Comparison of ENCODE assay signal across 15 cellular contexts in genomic region chr16:74438492-74438979, GRCh38. TPM values are rescaled to one million over a fixed set of nuclear protein-coding genes. Genes with fewer than 3 reads are reported as not detected.
DNase-seq lines count a peak whose midpoint lies in the region; ATAC-seq and TF ChIP-seq lines count a peak whose summit lies in the region.
"Had no signal": no experiment of that assay in that cellular context is flagged by ENCODE, and none has a peak within 500 bp of the region (broad histone marks: within the 10 kb centered on the region; RNA-seq: fewer than 3 reads in every experiment).

No MANE protein-coding gene starts in this region.

- CTCF ChIA-PET in CD4-positive, alpha-beta memory T cell (lab: Charles Lee; ENCODE audit: partially characterized antibody) = interaction anchor here (0.7 to 0.9 kb wide), 3 partner anchors 30 to 184 kb away, joined by 3 to 4 read pairs (median 4); no protein-coding TSS in a partner anchor
- CTCF ChIA-PET in activated CD4-positive, alpha-beta memory T cell treated with anti-CD3 and anti-CD28 coated beads, Interleukin-2, amount 10 ng/mL, durations not matched to agents 7 days and 5 days (lab: Charles Lee) = interaction anchor here (0.6 to 2.6 kb wide), 3 partner anchors 55 to 849 kb away, joined by 3 to 9 read pairs (median 6); no protein-coding TSS in a partner anchor

- H3K27me3 ChIP-seq in CD4-positive, alpha-beta memory T cell (ENCODE audit: insufficient read depth, low read length) = no peaks in the 10 kb centered on the region
- H3K27me3 ChIP-seq in body of pancreas = no peaks in the 10 kb centered on the region
- H3K27me3 ChIP-seq: tibial nerve had no signal

- H3K27ac ChIP-seq in CD4-positive, alpha-beta memory T cell (ENCODE audit: low read depth, low read length) = no peak overlapping the region
- no peak overlapping the region for H3K27ac ChIP-seq in body of pancreas
- H3K27ac ChIP-seq: C4-2B, epithelial cell of prostate, tibial nerve had no signal

- intact Hi-C loops in CD4-positive, alpha-beta memory T cell (cut with micrococcal nuclease) = no loop called here
- intact Hi-C loops in body of pancreas (cut with DNase I) = no loop called here

- peaks cover 8 to 10% of the 10 kb centered on the region in 2 donors for H3K36me3 Mint-ChIP-seq in CD4-positive, alpha-beta memory T cell
- H3K36me3 Mint-ChIP-seq in activated CD4-positive, alpha-beta memory T cell treated with anti-CD3 and anti-CD28 coated beads, Interleukin-2, amount 10 ng/mL, durations not matched to agents 7 days and 5 days (ENCODE audit: low read depth) = peaks cover 32% of the 10 kb centered on the region
- peaks cover 34% of the 10 kb centered on the region for H3K36me3 Mint-ChIP-seq in mesothelial cell of epicardium

- ATAC-seq in GM21825 (IDR thresholded peaks at IDR 0.05; ENCODE audit: unreplicated experiment) (no peak), body of pancreas (no peak)

- no peaks in the 10 kb centered on the region for H3K27me3 Mint-ChIP-seq in CD4-positive, alpha-beta memory T cell
- peaks cover 7% of the 10 kb centered on the region for H3K27me3 Mint-ChIP-seq in activated CD4-positive, alpha-beta memory T cell treated with anti-CD3 and anti-CD28 coated beads, Interleukin-2, amount 10 ng/mL, durations not matched to agents 7 days and 5 days
- H3K27me3 Mint-ChIP-seq in mesothelial cell of epicardium (ENCODE audit: low read depth) = no peaks in the 10 kb centered on the region

- peaks cover 27% of the 10 kb centered on the region for H3K4me1 ChIP-seq in CD4-positive, alpha-beta memory T cell (ENCODE audit: insufficient read depth, low read length)
- no peaks in the 10 kb centered on the region for H3K4me1 ChIP-seq in body of pancreas
- H3K4me1 ChIP-seq: tibial nerve had no signal

- no peaks in the 10 kb centered on the region for H3K36me3 ChIP-seq in CD4-positive, alpha-beta memory T cell (ENCODE audit: insufficient read depth, low read length)
- no peaks in the 10 kb centered on the region for H3K36me3 ChIP-seq in body of pancreas (replicated peaks in 1 of 2; ENCODE audit: insufficient read depth in 1 of 2, low read depth in 2 of 2)

- no peak for TF ChIP-seq CTCF in mesothelial cell of epicardium (IDR thresholded peaks at IDR 0.05; ENCODE audit: unreplicated experiment)
- no peak for TF ChIP-seq CTCF in body of pancreas (IDR thresholded peaks at IDR 0.05)

- H3K9me3 ChIP-seq in CD4-positive, alpha-beta memory T cell (ENCODE audit: control insufficient read depth in 1 of 2, low read length in 2 of 2) = no peaks in the 10 kb centered on the region
- no peaks in the 10 kb centered on the region for H3K9me3 ChIP-seq in body of pancreas
- H3K9me3 ChIP-seq: tibial nerve had no signal

- peak overlapping the region; percentile 70 to 93 (median 85) for H3K27ac Mint-ChIP-seq in CD4-positive, alpha-beta memory T cell
- peak overlapping the region; percentile 91 for H3K27ac Mint-ChIP-seq in activated CD4-positive, alpha-beta memory T cell treated with anti-CD3 and anti-CD28 coated beads, Interleukin-2, amount 10 ng/mL, durations not matched to agents 7 days and 5 days
- H3K27ac Mint-ChIP-seq in mesothelial cell of epicardium = peak overlapping the region; percentile 50

- POLR2A ChIA-PET in CD4-positive, alpha-beta memory T cell (lab: Charles Lee; ENCODE audit: partially characterized antibody) = no interaction called here
- POLR2A ChIA-PET in activated CD4-positive, alpha-beta memory T cell treated with anti-CD3 and anti-CD28 coated beads, Interleukin-2, amount 10 ng/mL, durations not matched to agents 7 days and 5 days (lab: Charles Lee) = interaction anchor here (0.6 to 2.9 kb wide), 7 partner anchors 11 to 261 kb away, joined by 3 to 7 read pairs (median 4); partner anchors contain the start of genes GLG1 and RFWD3

- H3K4me1 Mint-ChIP-seq in CD4-positive, alpha-beta memory T cell = peaks cover 17 to 34% (median 26%) of the 10 kb centered on the region in 4 donors
- H3K4me1 Mint-ChIP-seq in activated CD4-positive, alpha-beta memory T cell treated with anti-CD3 and anti-CD28 coated beads, Interleukin-2, amount 10 ng/mL, durations not matched to agents 7 days and 5 days = peaks cover 36% of the 10 kb centered on the region
- no peaks in the 10 kb centered on the region for H3K4me1 Mint-ChIP-seq in mesothelial cell of epicardium

- peak in 4 of 5 donors; percentile 22 to 29 (median 27) for DNase-seq in CD4-positive, alpha-beta memory T cell
- peak; percentile 47 for DNase-seq in KG1 (lab: John Stamatoyannopoulos, UW)
- DNase-seq in activated CD4-positive, alpha-beta memory T cell treated with anti-CD3 and anti-CD28 coated beads, Interleukin-2, amount 10 ng/mL, durations not matched to agents 7 days and 5 days = peak; percentile 46
- no peak for DNase-seq in mesothelial cell of epicardium (ENCODE audit: low spot score in 2 of 2, unreplicated experiment in 2 of 2)
- no peak for DNase-seq in DMS 273 (lab: John Stamatoyannopoulos, UW; ENCODE audit: unreplicated experiment)
- DNase-seq in body of pancreas = no peak
- DNase-seq: caudate nucleus, EL, Karpas-422, NCI-H1930, NCI-H526 treated with DMSO at 0.1 percent for 48 hours had no signal

- no peak overlapping the region for H3K4me3 ChIP-seq in CD4-positive, alpha-beta memory T cell (ENCODE audit: low read length in 2 of 2)
- H3K4me3 ChIP-seq in body of pancreas = no peak overlapping the region
- H3K4me3 ChIP-seq: tibial nerve had no signal

- peaks cover 0 to 8% (median 1%) of the 10 kb centered on the region in 8 donors for H3K9me3 Mint-ChIP-seq in CD4-positive, alpha-beta memory T cell
- H3K9me3 Mint-ChIP-seq in activated CD4-positive, alpha-beta memory T cell treated with anti-CD3 and anti-CD28 coated beads, Interleukin-2, amount 10 ng/mL, durations not matched to agents 7 days and 5 days = no peaks in the 10 kb centered on the region
- H3K9me3 Mint-ChIP-seq in mesothelial cell of epicardium = peaks cover 5% of the 10 kb centered on the region

- H3K4me3 Mint-ChIP-seq in CD4-positive, alpha-beta memory T cell = peak overlapping the region in 7 of 8 donors; percentile 49 to 83 (median 75)
- peak overlapping the region; percentile 33 for H3K4me3 Mint-ChIP-seq in activated CD4-positive, alpha-beta memory T cell treated with anti-CD3 and anti-CD28 coated beads, Interleukin-2, amount 10 ng/mL, durations not matched to agents 7 days and 5 days
- H3K4me3 Mint-ChIP-seq in mesothelial cell of epicardium = no peak overlapping the region

- no peak for TF ChIP-seq POLR2A in body of pancreas (IDR thresholded peaks at IDR 0.05)

- 70 to 89% methylated on average over 7 of the region's 7 CpGs for WGBS in body of pancreas, 2 donors

RNA-seq across cellular contexts. Expression of gene CLEC18B, which starts 17.3 kb away (rescaled TPM):
- 1 to 10 TPM; 1.3 to 3.1 TPM for total RNA-seq in CD4-positive, alpha-beta memory T cell
- polyA plus RNA-seq in CD4-positive, alpha-beta memory T cell = not detected
- total RNA-seq in activated CD4-positive, alpha-beta memory T cell treated with anti-CD3 and anti-CD28 coated beads, Interleukin-2, amount 10 ng/mL, durations not matched to agents 7 days and 5 days = under 1 TPM in 1 of 2 experiments, not detected in 1; 0.48 TPM
- total RNA-seq in mesothelial cell of epicardium (0.29 to 1.1 TPM (median 0.89 TPM) in 3 replicates), body of pancreas (under 1 TPM in 1 of 2 donors, not detected in 1; 0.26 TPM)

Comparison
In these comparisons a context has a peak if more than half of its experiments do, and no peak if none do; other contexts are left out.
1. DNase-seq: peak in CD4-positive, alpha-beta memory T cell (4 of 5), KG1 (single experiment) and activated CD4-positive, alpha-beta memory T cell treated with anti-CD3 and anti-CD28 coated beads, Interleukin-2, amount 10 ng/mL, durations not matched to agents 7 days and 5 days (single experiment); none in mesothelial cell of epicardium (0 of 2), DMS 273 (single experiment) and body of pancreas (0 of 4).
2. Peak in every context shown above with its lines, with median percentiles within 50 percentile points of each other: H3K27ac Mint-ChIP-seq.